In the genomic region with DNA sequence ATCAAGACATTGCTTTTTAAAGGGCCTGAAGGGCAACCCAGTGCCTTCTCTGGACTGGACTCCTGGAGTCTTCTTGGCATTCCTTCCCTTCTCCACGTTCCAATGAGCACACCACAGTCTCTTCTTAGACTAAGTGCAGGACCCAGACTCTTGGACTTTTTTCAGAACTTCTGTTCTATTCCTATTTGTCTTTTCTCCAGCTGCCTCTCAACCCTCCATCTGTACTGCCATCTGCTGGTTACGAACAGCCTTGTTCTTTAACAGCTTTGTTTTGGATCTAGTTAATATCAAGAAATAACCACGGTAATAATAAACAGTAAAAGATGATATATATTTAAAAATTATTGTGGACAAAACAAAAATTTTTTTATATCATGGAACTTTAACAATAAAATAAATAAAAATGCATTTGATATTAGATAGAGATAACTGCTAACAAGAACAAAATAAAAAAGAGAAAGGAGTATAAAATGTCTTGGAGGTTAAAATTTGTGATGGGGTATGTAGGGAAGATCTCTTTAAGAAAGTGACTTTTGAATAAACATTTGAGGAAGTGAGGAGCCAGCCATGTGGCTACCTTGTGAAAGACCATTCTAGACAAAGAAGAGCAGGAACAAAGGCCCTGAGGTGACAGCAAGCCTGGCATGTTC, we compare ENCODE assay signal across 9 cellular contexts.
A peak's percentile ranks its signal among the peaks of the same experiment; 100 is the strongest.
DNase-seq lines count a peak whose midpoint lies in the region; ATAC-seq and TF ChIP-seq lines count a peak whose summit lies in the region.
"Had no signal": no experiment of that assay in that cellular context is flagged by ENCODE, and none has a peak within 500 bp of the region (broad histone marks: within the 10 kb centered on the region; RNA-seq: fewer than 3 reads in every experiment).

No MANE protein-coding gene starts in this region.

- H3K79me2 ChIP-seq in SU-DHL-6 (ENCODE audit: insufficient read depth, low read length): no peaks in the 10 kb centered on the region

- TF ChIP-seq CTCF in SU-DHL-6 (IDR thresholded peaks at IDR 0.05; ENCODE audit: insufficient read depth, low read length, poor library complexity, severe bottlenecking): peak; percentile 92
- peak in 3 of 4 experiments; percentile 35 to 51 (median 49) for TF ChIP-seq CTCF in gastroesophageal sphincter (IDR thresholded peaks at IDR 0.05)

- TF ChIP-seq POLR2A in gastroesophageal sphincter (IDR thresholded peaks at IDR 0.05): no peak

- H3K9me3 ChIP-seq in SU-DHL-6 (ENCODE audit: insufficient read depth, low read length): no peaks in the 10 kb centered on the region
- no peaks in the 10 kb centered on the region for H3K9me3 ChIP-seq in gastroesophageal sphincter

- no peaks in the 10 kb centered on the region for H3K9me2 ChIP-seq in SU-DHL-6 (replicated peaks; ENCODE audit: insufficient read depth, low read length)

- H3K27ac ChIP-seq in SU-DHL-6 (ENCODE audit: low read depth, low read length): no peak overlapping the region
- no peak overlapping the region for H3K27ac ChIP-seq in gastroesophageal sphincter

- WGBS in gastroesophageal sphincter (ENCODE audit: low coverage in 1 of 2), 2 donors: 19 to 37% methylated on average over 3 of the region's 3 CpGs

- peaks cover 0 to 5% (median 0%) of the 10 kb centered on the region in 3 donors for H3K4me1 ChIP-seq in gastroesophageal sphincter

- H3K4me3 ChIP-seq in SU-DHL-6 (ENCODE audit: insufficient read depth, low read length, poor library complexity, severe bottlenecking): no peak overlapping the region
- no peak overlapping the region for H3K4me3 ChIP-seq in gastroesophageal sphincter
- no peak overlapping the region for H3K4me3 ChIP-seq in skeletal muscle cell (ENCODE audit: low read depth, low read length)

- H3K27me3 ChIP-seq in SU-DHL-6 (ENCODE audit: low read length): no peaks in the 10 kb centered on the region
- H3K27me3 ChIP-seq in gastroesophageal sphincter: no peaks in the 10 kb centered on the region

- ATAC-seq in gastroesophageal sphincter (no peak), HG03565 (IDR thresholded peaks at IDR 0.05; ENCODE audit: unreplicated experiment) (no peak), HG03175 (IDR thresholded peaks at IDR 0.05; ENCODE audit: unreplicated experiment) (no peak)

- H3F3A ChIP-seq in SU-DHL-6 (ENCODE audit: insufficient read depth): no peaks in the 10 kb centered on the region

- H3K9ac ChIP-seq in SU-DHL-6 (ENCODE audit: low read length): no peak overlapping the region

- H3K36me3 ChIP-seq in SU-DHL-6 (ENCODE audit: low read length) (no peaks in the 10 kb centered on the region), gastroesophageal sphincter (no peaks in the 10 kb centered on the region)

- TF ChIP-seq EP300 in gastroesophageal sphincter (IDR thresholded peaks at IDR 0.05): no peak

- H4K20me1 ChIP-seq in SU-DHL-6 (ENCODE audit: low read depth, low read length): no peaks in the 10 kb centered on the region

- peak; percentile 45 for DNase-seq in ELF-1 (ENCODE audit: low read depth, low spot score)
- DNase-seq in KBM-7: peak; percentile 69
- DNase-seq in skeletal muscle cell (ENCODE audit: low read depth): peak; percentile 18
- no peak for DNase-seq in activated T-cell treated with anti-CD3 and anti-CD28 coated beads, Interleukin-2, amount 50 U/mL, for 1 hour
- DNase-seq: activated B cell treated with CpG ODN at 0.5 μM for 24 hours had no signal

- in situ Hi-C loops in KBM-7 (cut with MboI; ENCODE audit: low pct_unique_long_range_greater_than_20kb, low sequenced_read_pairs): no loop called here

- no peak overlapping the region for H3K4me2 ChIP-seq in SU-DHL-6 (ENCODE audit: low read depth, low read length, poor library complexity, severe bottlenecking)

- H2AFZ ChIP-seq in SU-DHL-6 (ENCODE audit: low read depth, low read length, severe bottlenecking): no peak overlapping the region
